In genomic region chr3:62084558-62084957, GRCh38 we compare ENCODE assay signal across 17 cellular contexts.
DNase-seq lines count a peak whose midpoint lies in the region; TF ChIP-seq lines count a peak whose summit lies in the region.
"Had no signal": no experiment of that assay in that cellular context is flagged by ENCODE, and none has a peak within 500 bp of the region (broad histone marks: within the 10 kb centered on the region; RNA-seq: fewer than 3 reads in every experiment).

No MANE protein-coding gene starts in this region.

- H3K27ac ChIP-seq in WERI-Rb-1, result no peak overlapping the region
- H3K27ac ChIP-seq in dorsolateral prefrontal cortex, result no peak overlapping the region
- H3K27ac ChIP-seq in sigmoid colon, result no peak overlapping the region
- H3K27ac ChIP-seq: heart right ventricle, upper lobe of left lung had no signal

- H3K9me3 Mint-ChIP-seq in mesothelial cell of epicardium, result no peaks in the 10 kb centered on the region
- H3K9me3 Mint-ChIP-seq in activated T-cell treated with anti-CD3 and anti-CD28 coated beads, Interleukin-2, amount 50 U/mL, for 24 hours, result no peaks in the 10 kb centered on the region

- H3K4me1 ChIP-seq in sigmoid colon, result peaks cover 0 to 5% (median 2%) of the 10 kb centered on the region in 4 donors
- H3K4me1 ChIP-seq: BE2C, upper lobe of left lung had no signal

- H3K9me3 ChIP-seq in WERI-Rb-1 (ENCODE audit: severe bottlenecking) (no peaks in the 10 kb centered on the region), sigmoid colon (no peaks in the 10 kb centered on the region)
- H3K9me3 ChIP-seq: BE2C, heart right ventricle, upper lobe of left lung had no signal

- H3K27me3 ChIP-seq in WERI-Rb-1 (ENCODE audit: insufficient read depth, low read depth, severe bottlenecking) (no peaks in the 10 kb centered on the region), dorsolateral prefrontal cortex (no peaks in the 10 kb centered on the region), sigmoid colon (no peaks in the 10 kb centered on the region)
- H3K27me3 ChIP-seq: heart right ventricle, upper lobe of left lung had no signal

- no peak for TF ChIP-seq POLR2A in sigmoid colon (IDR thresholded peaks at IDR 0.05)

- TF ChIP-seq EP300 in sigmoid colon (IDR thresholded peaks at IDR 0.05), result no peak

- no peaks in the 10 kb centered on the region for H3K27me3 Mint-ChIP-seq in mesothelial cell of epicardium (ENCODE audit: low read depth)
- no peaks in the 10 kb centered on the region for H3K27me3 Mint-ChIP-seq in activated T-cell treated with anti-CD3 and anti-CD28 coated beads, Interleukin-2, amount 50 U/mL, for 24 hours

- DNase-seq in DMS53 treated with DMSO at 0.1 percent for 48 hours (lab: John Stamatoyannopoulos, UW; ENCODE audit: unreplicated experiment), result peak; percentile 0
- peak; percentile 9 for DNase-seq in HuH-7.5 (ENCODE audit: low spot score)
- peak; percentile 30 for DNase-seq in WERI-Rb-1
- DNase-seq in mesothelial cell of epicardium (ENCODE audit: low spot score in 2 of 2, unreplicated experiment in 2 of 2), result no peak
- no peak for DNase-seq in dorsolateral prefrontal cortex
- DNase-seq in activated T-cell treated with anti-CD3 and anti-CD28 coated beads, Interleukin-2, amount 50 U/mL, for 24 hours, result no peak
- DNase-seq in sigmoid colon, result no peak
- DNase-seq: BE2C; erythroblast; heart right ventricle; naive thymus-derived CD8-positive, alpha-beta T cell; NCI-H2107; right cardiac atrium; RPMI8226; stimulated activated CD4-positive, alpha-beta T cell treated with anti-CD3 and anti-CD28 coated beads, Interleukin-4, amount 100 ng/mL, for 4 hours; upper lobe of left lung had no signal

- intact Hi-C loops in dorsolateral prefrontal cortex (cut with DNase I), result no loop called here
- intact Hi-C loops in sigmoid colon (cut with DNase I), result no loop called here

- no peaks in the 10 kb centered on the region for H3K36me3 Mint-ChIP-seq in mesothelial cell of epicardium
- H3K36me3 Mint-ChIP-seq in activated T-cell treated with anti-CD3 and anti-CD28 coated beads, Interleukin-2, amount 50 U/mL, for 24 hours (ENCODE audit: low read depth), result no peaks in the 10 kb centered on the region
- H3K36me3 Mint-ChIP-seq: naive thymus-derived CD8-positive, alpha-beta T cell; stimulated activated effector memory CD8-positive, alpha-beta T cell treated with anti-CD3 and anti-CD28 coated beads, Interleukin-12 subunit alpha, Interleukin-12 subunit beta, amount 100 ng/mL, for 72 hours had no signal

- peak overlapping the region; percentile 44 for H3K27ac Mint-ChIP-seq in mesothelial cell of epicardium
- no peak overlapping the region for H3K27ac Mint-ChIP-seq in activated T-cell treated with anti-CD3 and anti-CD28 coated beads, Interleukin-2, amount 50 U/mL, for 24 hours
- H3K27ac Mint-ChIP-seq: naive thymus-derived CD8-positive, alpha-beta T cell; stimulated activated effector memory CD8-positive, alpha-beta T cell treated with anti-CD3 and anti-CD28 coated beads, Interleukin-12 subunit alpha, Interleukin-12 subunit beta, amount 100 ng/mL, for 72 hours had no signal

- peaks cover 47% of the 10 kb centered on the region for H3K4me1 Mint-ChIP-seq in mesothelial cell of epicardium
- H3K4me1 Mint-ChIP-seq in activated T-cell treated with anti-CD3 and anti-CD28 coated beads, Interleukin-2, amount 50 U/mL, for 24 hours (ENCODE audit: low read depth), result no peaks in the 10 kb centered on the region
- H3K4me1 Mint-ChIP-seq: naive thymus-derived CD8-positive, alpha-beta T cell; stimulated activated effector memory CD8-positive, alpha-beta T cell treated with anti-CD3 and anti-CD28 coated beads, Interleukin-12 subunit alpha, Interleukin-12 subunit beta, amount 100 ng/mL, for 72 hours had no signal

- no peak overlapping the region for H3K4me3 ChIP-seq in WERI-Rb-1 (ENCODE audit: low read depth, low read length)
- H3K4me3 ChIP-seq in dorsolateral prefrontal cortex, result no peak overlapping the region
- no peak overlapping the region for H3K4me3 ChIP-seq in sigmoid colon
- H3K4me3 ChIP-seq: heart right ventricle, upper lobe of left lung had no signal

- TF ChIP-seq CTCF in WERI-Rb-1 (IDR thresholded peaks at IDR 0.05; ENCODE audit: low read depth, low read length) (no peak), mesothelial cell of epicardium (IDR thresholded peaks at IDR 0.05; ENCODE audit: unreplicated experiment) (no peak), dorsolateral prefrontal cortex (IDR thresholded peaks at IDR 0.05 in 54 of 56, conservative IDR thresholded peaks at IDR 0.05 in 2 of 56; ENCODE audit: low read depth in 1 of 56, partially characterized antibody in 56 of 56) (no peak), sigmoid colon (IDR thresholded peaks at IDR 0.05) (no peak)

- WGBS in sigmoid colon, 2 donors, result 77 to 83% methylated on average over 2 of the region's 2 CpGs

- H3K36me3 ChIP-seq in WERI-Rb-1 (peaks cover 2% of the 10 kb centered on the region; the same call in 1 of the 2 replicates), sigmoid colon (no peaks in the 10 kb centered on the region)
- H3K36me3 ChIP-seq: BE2C, heart right ventricle, upper lobe of left lung had no signal

- no peak overlapping the region for H3K4me3 Mint-ChIP-seq in mesothelial cell of epicardium
- no peak overlapping the region for H3K4me3 Mint-ChIP-seq in activated T-cell treated with anti-CD3 and anti-CD28 coated beads, Interleukin-2, amount 50 U/mL, for 24 hours
- H3K4me3 Mint-ChIP-seq: naive thymus-derived CD8-positive, alpha-beta T cell; stimulated activated effector memory CD8-positive, alpha-beta T cell treated with anti-CD3 and anti-CD28 coated beads, Interleukin-12 subunit alpha, Interleukin-12 subunit beta, amount 100 ng/mL, for 72 hours had no signal

Comparison
In these comparisons a context has a peak if more than half of its experiments do, and no peak if none do; other contexts are left out.
1. DNase-seq: peak in DMS53 treated with DMSO at 0.1 percent for 48 hours (single experiment), HuH-7.5 (single experiment) and WERI-Rb-1 (single experiment); none in mesothelial cell of epicardium (0 of 2), dorsolateral prefrontal cortex (0 of 10), activated T-cell treated with anti-CD3 and anti-CD28 coated beads, Interleukin-2, amount 50 U/mL, for 24 hours (single experiment) and sigmoid colon (single experiment).